Comparison of ENCODE assay signal across 16 cellular contexts in genomic region chrX:39762266-39762841, GRCh38.
A peak's percentile ranks its signal among the peaks of the same experiment; 100 is the strongest.
DNase-seq lines count a peak whose midpoint lies in the region; ATAC-seq, FAIRE-seq and TF ChIP-seq lines count a peak whose summit lies in the region.
"Had no signal": no experiment of that assay in that cellular context is flagged by ENCODE, and none has a peak within 500 bp of the region (broad histone marks: within the 10 kb centered on the region; RNA-seq: fewer than 3 reads in every experiment).

No MANE protein-coding gene starts in this region.

- H3K27me3 ChIP-seq in SK-N-SH (ENCODE audit: insufficient read depth) (no peaks in the 10 kb centered on the region; the same call in 1 of the 2 replicates), endothelial cell of umbilical vein (ENCODE audit: control insufficient read depth in 2 of 2, insufficient read depth in 2 of 2, low read length in 2 of 2) (no peaks in the 10 kb centered on the region), prostate gland (replicated peaks; ENCODE audit: insufficient read depth) (no peaks in the 10 kb centered on the region)
- H3K27me3 ChIP-seq: Peyer's patch had no signal

- intact Hi-C loops in endothelial cell of umbilical vein (cut with micrococcal nuclease) = loop anchor here (5.0 kb wide), 1 partner anchor 145 kb away; no protein-coding TSS in a partner anchor
- intact Hi-C loops in prostate gland (cut with DNase I) = no loop called here

- dilution Hi-C loops in endothelial cell of umbilical vein (cut with MboI; ENCODE audit: extremely low pct_ligation_motif_present, low sequenced_read_pairs) = no loop called here

- 29% methylated on average over 5 of the region's 5 CpGs for WGBS in SK-N-SH (ENCODE audit: low lambda C conversion rate)
- WGBS in prostate gland = 98% methylated on average over 5 of the region's 5 CpGs

- no peak for TF ChIP-seq RAD21 in SK-N-SH (IDR thresholded peaks at IDR 0.05; ENCODE audit: low read length)

- H3K4me2 ChIP-seq in SK-N-SH (no peak overlapping the region), endothelial cell of umbilical vein (ENCODE audit: insufficient read depth, low read length) (no peak overlapping the region)

- ATAC-seq in GM18873 (IDR thresholded peaks at IDR 0.05; ENCODE audit: low FRiP score, unreplicated experiment) (no peak), HG03108 (IDR thresholded peaks at IDR 0.05; ENCODE audit: unreplicated experiment) (no peak)

- H3K9me1 ChIP-seq in endothelial cell of umbilical vein (replicated peaks; ENCODE audit: control insufficient read depth, extremely low read depth, insufficient read depth, low read length) = no peaks in the 10 kb centered on the region

- TF ChIP-seq EP300 in SK-N-SH (IDR thresholded peaks at IDR 0.05; ENCODE audit: borderline replicate concordance in 1 of 2, low read depth in 1 of 2, low read length in 1 of 2) = peak in 1 of 2 experiments; percentile 70; a peak in 2 of 4 replicates

- no TSS peak for BruUV-seq in endothelial cell of umbilical vein (replicated peaks; lab: Mats Ljungman, UMichigan)

- no peak overlapping the region for H3K9ac ChIP-seq in SK-N-SH
- H3K9ac ChIP-seq in endothelial cell of umbilical vein (replicated peaks; ENCODE audit: extremely low read depth, insufficient read depth, low read length) = no peak overlapping the region

- peak; percentile 97 for FAIRE-seq in endothelial cell of umbilical vein (lab: Jason Lieb, UNC)

- H3K9me2 ChIP-seq in SK-N-SH = no peaks in the 10 kb centered on the region

- H3K36me3 ChIP-seq in SK-N-SH (replicated peaks in 1 of 2; ENCODE audit: control insufficient read depth in 1 of 2, insufficient read depth in 2 of 2, low read length in 1 of 2) = no peaks in the 10 kb centered on the region
- H3K36me3 ChIP-seq in endothelial cell of umbilical vein (ENCODE audit: control insufficient read depth in 2 of 2, extremely low read depth in 1 of 2, insufficient read depth in 2 of 2, low read length in 2 of 2) = no peaks in the 10 kb centered on the region
- H3K36me3 ChIP-seq in prostate gland = no peaks in the 10 kb centered on the region
- H3K36me3 ChIP-seq: heart right ventricle, Peyer's patch had no signal

- H4K20me1 ChIP-seq in SK-N-SH (ENCODE audit: insufficient read depth) (no peaks in the 10 kb centered on the region), endothelial cell of umbilical vein (replicated peaks; ENCODE audit: control insufficient read depth, extremely low read depth, insufficient read depth, low read length) (no peaks in the 10 kb centered on the region)

- no peak for TF ChIP-seq CTCF in SK-N-SH (IDR thresholded peaks at IDR 0.05)
- TF ChIP-seq CTCF in endothelial cell of umbilical vein (IDR thresholded peaks at IDR 0.05; ENCODE audit: extremely low read depth in 1 of 2, insufficient read depth in 1 of 2, low read depth in 1 of 2, low read length in 2 of 2) = no peak
- TF ChIP-seq CTCF in prostate gland (IDR thresholded peaks at IDR 0.05) = no peak

- CTCF ChIA-PET in SK-N-SH (lab: Yijun Ruan, JAX) (no interaction called here), endothelial cell of umbilical vein (lab: Charles Lee) (no interaction called here)

- DNase-seq in HS-5 (ENCODE audit: low read depth) = peak; percentile 16
- no peak for DNase-seq in SK-N-SH
- peak; percentile 74 for DNase-seq in endothelial cell of umbilical vein (ENCODE audit: low read depth, low spot score)
- peak; percentile 48 for DNase-seq in pulmonary artery endothelial cell (ENCODE audit: low read depth, low spot score)
- DNase-seq in prostate gland (ENCODE audit: low spot score) = no peak
- DNase-seq: CD4-positive, CD25-positive, alpha-beta regulatory T cell; effector CD8-positive, alpha-beta T cell; heart right ventricle; naive B cell; NCI-H510A; Peyer's patch; retina; stimulated activated naive CD4-positive, alpha-beta T cell treated with Interleukin-2 at 50 U/mL for 16 hours; T-helper 1 cell had no signal

- H3F3A ChIP-seq in SK-N-SH (replicated peaks; ENCODE audit: insufficient read depth) = peaks cover 7% of the 10 kb centered on the region

- TF ChIP-seq POLR2A in endothelial cell of umbilical vein (IDR thresholded peaks at IDR 0.05; ENCODE audit: low read depth, low read length) (no peak), prostate gland (IDR thresholded peaks at IDR 0.05) (no peak)

- no peak overlapping the region for H2AFZ ChIP-seq in SK-N-SH (ENCODE audit: low read depth)
- no peak overlapping the region for H2AFZ ChIP-seq in endothelial cell of umbilical vein (ENCODE audit: low read depth, low read length)

- no peaks in the 10 kb centered on the region for H3K9me3 ChIP-seq in SK-N-SH
- H3K9me3 ChIP-seq in endothelial cell of umbilical vein (replicated peaks; ENCODE audit: control insufficient read depth, insufficient read depth, low read length) = no peaks in the 10 kb centered on the region
- no peaks in the 10 kb centered on the region for H3K9me3 ChIP-seq in prostate gland
- H3K9me3 ChIP-seq: heart right ventricle, Peyer's patch had no signal

- H3K4me3 ChIP-seq in SK-N-SH (ENCODE audit: low read depth in 2 of 2, low read length in 1 of 2) (no peak overlapping the region), endothelial cell of umbilical vein (replicated peaks in 1 of 3; ENCODE audit: insufficient read depth in 1 of 3, low read depth in 1 of 3, low read length in 3 of 3) (no peak overlapping the region), prostate gland (no peak overlapping the region)
- H3K4me3 ChIP-seq: heart right ventricle, Peyer's patch had no signal

- H3K27ac ChIP-seq in SK-N-SH (ENCODE audit: low read depth in 2 of 2, low read length in 1 of 2) = no peak overlapping the region
- peak overlapping the region; percentile 37 for H3K27ac ChIP-seq in endothelial cell of umbilical vein (ENCODE audit: insufficient read depth, low read depth, low read length)
- H3K27ac ChIP-seq in prostate gland = no peak overlapping the region
- H3K27ac ChIP-seq: heart right ventricle, Peyer's patch had no signal

- POLR2A ChIA-PET in SK-N-SH (lab: Yijun Ruan, JAX) = no interaction called here
- POLR2A ChIA-PET in endothelial cell of umbilical vein (lab: Charles Lee) = no interaction called here

- H3K79me2 ChIP-seq in SK-N-SH (ENCODE audit: insufficient read depth) (no peaks in the 10 kb centered on the region), endothelial cell of umbilical vein (ENCODE audit: control insufficient read depth, insufficient read depth, low read length) (no peaks in the 10 kb centered on the region)

- H3K4me1 ChIP-seq in SK-N-SH (ENCODE audit: control insufficient read depth in 1 of 2, insufficient read depth in 2 of 2, low read depth in 1 of 2, low read length in 1 of 2) (peaks cover 18 to 31% of the 10 kb centered on the region in 2 experiments; a peak in 3 of 4 replicates), endothelial cell of umbilical vein (ENCODE audit: control insufficient read depth, extremely low read depth, insufficient read depth, low read length) (peaks cover 42% of the 10 kb centered on the region), prostate gland (replicated peaks) (no peaks in the 10 kb centered on the region)
- H3K4me1 ChIP-seq: Peyer's patch had no signal

TF ChIP-seq in SK-N-SH, 30 proteins besides CTCF, POLR2A, EP300 and RAD21 (continues in another document):
- no peak for TF ChIP-seq ELF1 (IDR thresholded peaks at IDR 0.05)
- no peak for TF ChIP-seq YY1 (IDR thresholded peaks at IDR 0.05; ENCODE audit: low read depth)
- no peak for TF ChIP-seq IRF3 (IDR thresholded peaks at IDR 0.05; ENCODE audit: low read depth, low read length)
- TF ChIP-seq TEAD4 (IDR thresholded peaks at IDR 0.05; ENCODE audit: borderline replicate concordance, insufficient read depth) = peak; percentile 54; the same call in 1 of the 2 replicates
- TF ChIP-seq MEF2A (IDR thresholded peaks at IDR 0.05; ENCODE audit: borderline replicate concordance, low read depth) = no peak
- TF ChIP-seq MAX (IDR thresholded peaks at IDR 0.05; ENCODE audit: low read depth) = peak; percentile 76
- TF ChIP-seq RFX5 (IDR thresholded peaks at IDR 0.05; ENCODE audit: low read length) = no peak

TF ChIP-seq in endothelial cell of umbilical vein, 7 proteins besides CTCF, POLR2A, EP300 and RAD21:
- TF ChIP-seq FOS (IDR thresholded peaks at IDR 0.05; ENCODE audit: borderline replicate concordance, insufficient read depth, low read length) (peak; percentile 39), JUN (IDR thresholded peaks at IDR 0.05; ENCODE audit: borderline replicate concordance, insufficient read depth, insufficient read length, low read depth) (peak; percentile 68), POLR2AphosphoS5 (IDR thresholded peaks at IDR 0.05; ENCODE audit: insufficient read depth, low read depth, low read length) (no peak), MYC (IDR thresholded peaks at IDR 0.05; ENCODE audit: low read depth, low read length) (no peak), MAX (IDR thresholded peaks at IDR 0.05; ENCODE audit: insufficient read depth, insufficient read length) (no peak)

Comparison
In these comparisons a context has a peak if more than half of its experiments do, and no peak if none do; other contexts are left out.
1. DNase-seq: peak in HS-5 (single experiment), endothelial cell of umbilical vein (single experiment) and pulmonary artery endothelial cell (single experiment); none in SK-N-SH (single experiment) and prostate gland (single experiment).